In the genomic region with DNA sequence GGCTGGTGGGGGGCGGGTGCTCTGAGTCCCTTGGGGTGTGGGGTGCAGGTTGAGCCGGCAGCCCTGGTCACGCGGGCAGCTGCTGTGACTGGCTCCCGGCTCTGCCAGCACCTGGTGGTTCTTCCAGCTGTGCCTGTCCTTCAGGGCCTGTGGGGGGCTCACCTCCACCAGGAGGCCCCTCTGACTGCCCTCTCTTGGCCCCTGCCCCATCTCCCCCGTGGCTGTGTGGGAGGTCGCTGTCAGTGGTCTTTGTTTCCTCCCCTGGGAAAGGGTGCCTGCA, we compare ENCODE assay signal across 1 cellular context.
TF ChIP-seq lines count a peak whose summit lies in the region.

No MANE protein-coding gene starts in this region.

TF ChIP-seq in HepG2, 621 proteins besides CTCF, POLR2A, EP300 and RAD21:
- TF ChIP-seq ARID4A (CRISPR knock-in tag; IDR thresholded peaks at IDR 0.05; ENCODE audit: borderline replicate concordance) (no peak), ZNF674 (CRISPR knock-in tag; IDR thresholded peaks at IDR 0.05; ENCODE audit: low read depth) (no peak), ZNF780A (CRISPR knock-in tag; IDR thresholded peaks at IDR 0.05) (no peak), ZMAT3 (CRISPR knock-in tag; conservative IDR thresholded peaks at IDR 0.05) (no peak), HIC2 (CRISPR knock-in tag; IDR thresholded peaks at IDR 0.05; ENCODE audit: low read depth) (0 out of 2 replicates have a peak, but pooled peaks have one; percentile 14), RBAK (CRISPR knock-in tag; IDR thresholded peaks at IDR 0.05) (no peak), ZNF431 (CRISPR knock-in tag; IDR thresholded peaks at IDR 0.05; ENCODE audit: borderline replicate concordance, low read depth) (no peak), ZNF567 (CRISPR knock-in tag; IDR thresholded peaks at IDR 0.05; ENCODE audit: borderline replicate concordance) (no peak), AGO2 (optimal IDR thresholded peaks at IDR 0.05; ENCODE audit: low read depth, low read length) (peak; percentile 12), ARNTL (CRISPR knock-in tag; IDR thresholded peaks at IDR 0.05) (no peak), TOPORS (CRISPR knock-in tag; IDR thresholded peaks at IDR 0.05) (no peak), ZBTB42 (CRISPR knock-in tag; IDR thresholded peaks at IDR 0.05) (no peak), ZFP36 (IDR thresholded peaks at IDR 0.05; ENCODE audit: borderline replicate concordance, low read depth, low read length, partially characterized antibody) (peak; percentile 1), ZKSCAN8 (CRISPR knock-in tag; IDR thresholded peaks at IDR 0.05; ENCODE audit: borderline replicate concordance) (no peak), DNMT3B (CRISPR knock-in tag; conservative IDR thresholded peaks at IDR 0.05) (no peak), ZSCAN22 (CRISPR knock-in tag; IDR thresholded peaks at IDR 0.05) (peak; percentile 77), HOXA9 (CRISPR knock-in tag; IDR thresholded peaks at IDR 0.05; ENCODE audit: borderline replicate concordance) (no peak), SMAD1 (CRISPR knock-in tag; IDR thresholded peaks at IDR 0.05; ENCODE audit: borderline replicate concordance, low read depth) (0 out of 2 replicates have a peak, but pooled peaks have one; percentile 26)
- TF ChIP-seq, protein P1, sequence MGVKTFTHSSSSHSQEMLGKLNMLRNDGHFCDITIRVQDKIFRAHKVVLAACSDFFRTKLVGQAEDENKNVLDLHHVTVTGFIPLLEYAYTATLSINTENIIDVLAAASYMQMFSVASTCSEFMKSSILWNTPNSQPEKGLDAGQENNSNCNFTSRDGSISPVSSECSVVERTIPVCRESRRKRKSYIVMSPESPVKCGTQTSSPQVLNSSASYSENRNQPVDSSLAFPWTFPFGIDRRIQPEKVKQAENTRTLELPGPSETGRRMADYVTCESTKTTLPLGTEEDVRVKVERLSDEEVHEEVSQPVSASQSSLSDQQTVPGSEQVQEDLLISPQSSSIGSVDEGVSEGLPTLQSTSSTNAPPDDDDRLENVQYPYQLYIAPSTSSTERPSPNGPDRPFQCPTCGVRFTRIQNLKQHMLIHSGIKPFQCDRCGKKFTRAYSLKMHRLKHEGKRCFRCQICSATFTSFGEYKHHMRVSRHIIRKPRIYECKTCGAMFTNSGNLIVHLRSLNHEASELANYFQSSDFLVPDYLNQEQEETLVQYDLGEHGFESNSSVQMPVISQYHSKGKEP (CRISPR knock-in tag; IDR thresholded peaks at IDR 0.05) = no peak
